24 cellular contexts compared by ENCODE assay signal in the genomic region with DNA sequence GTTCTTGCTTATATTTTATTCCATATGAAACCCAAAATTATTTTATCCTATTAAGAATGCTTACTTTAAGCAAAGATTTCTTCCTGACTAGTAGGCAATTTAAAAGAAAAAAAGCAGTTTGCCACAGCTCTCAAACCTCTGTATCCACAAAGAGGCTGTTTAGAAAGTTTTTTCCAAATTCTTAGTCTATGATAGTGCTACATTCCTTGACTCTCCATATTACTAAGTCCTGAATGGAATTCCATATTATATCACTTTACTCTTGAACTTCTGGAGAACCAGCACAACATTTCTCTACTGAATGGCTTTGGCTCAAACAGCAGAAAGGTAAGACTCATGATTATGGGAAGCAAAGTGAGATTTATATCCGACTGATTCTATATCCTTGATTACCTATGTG. TPM values are rescaled to one million over a fixed set of nuclear protein-coding genes. Genes with fewer than 3 reads are reported as not detected.
"Had no signal": no experiment of that assay in that cellular context is flagged by ENCODE, and none has a peak within 500 bp of the region (broad histone marks: within the 10 kb centered on the region; RNA-seq: fewer than 3 reads in every experiment).

No MANE protein-coding gene starts in this region.

- H3K4me3 Mint-ChIP-seq: activated CD8-positive, alpha-beta T cell treated with anti-CD3 and anti-CD28 coated beads for 36 hours; activated naive CD8-positive, alpha-beta T cell treated with anti-CD3 and anti-CD28 coated beads, Interleukin-2, amount 10 ng/mL, durations not matched to agents 7 days and 5 days; brain; central memory CD8-positive, alpha-beta T cell had no signal

- H3K4me3 ChIP-seq: SK-N-MC had no signal

- H3K4me1 Mint-ChIP-seq: activated naive CD8-positive, alpha-beta T cell treated with anti-CD3 and anti-CD28 coated beads, Interleukin-2, amount 10 ng/mL, durations not matched to agents 7 days and 5 days; brain; central memory CD8-positive, alpha-beta T cell had no signal

- H3K9me3 Mint-ChIP-seq: activated CD8-positive, alpha-beta T cell treated with anti-CD3 and anti-CD28 coated beads for 36 hours; activated naive CD8-positive, alpha-beta T cell treated with anti-CD3 and anti-CD28 coated beads, Interleukin-2, amount 10 ng/mL, durations not matched to agents 7 days and 5 days; central memory CD8-positive, alpha-beta T cell had no signal

- ATAC-seq: activated CD4-positive, CD25-positive, alpha-beta regulatory T cell treated with anti-CD3 and anti-CD28 coated beads, Interleukin-2, amount 50 U/mL, for 24 hours; activated CD8-positive, alpha-beta T cell treated with anti-CD3 and anti-CD28 coated beads for 36 hours; Right ventricle myocardium inferior had no signal

- H3K27me3 Mint-ChIP-seq: activated CD8-positive, alpha-beta T cell treated with anti-CD3 and anti-CD28 coated beads for 36 hours; brain had no signal

- H3K27ac Mint-ChIP-seq: activated CD8-positive, alpha-beta T cell treated with anti-CD3 and anti-CD28 coated beads for 36 hours; activated naive CD8-positive, alpha-beta T cell treated with anti-CD3 and anti-CD28 coated beads, Interleukin-2, amount 10 ng/mL, durations not matched to agents 7 days and 5 days; brain had no signal

- H3K36me3 Mint-ChIP-seq: activated naive CD8-positive, alpha-beta T cell treated with anti-CD3 and anti-CD28 coated beads, Interleukin-2, amount 10 ng/mL, durations not matched to agents 7 days and 5 days; brain had no signal

- DNase-seq: activated CD4-positive, alpha-beta T cell treated with anti-CD3 and anti-CD28 coated beads for 4 hours; activated CD8-positive, alpha-beta memory T cell treated with anti-CD3 and anti-CD28 coated beads, Interleukin-2, amount 50 U/mL, for 48 hours; activated CD8-positive, alpha-beta T cell treated with anti-CD3 and anti-CD28 coated beads for 36 hours; activated naive CD4-positive, alpha-beta T cell treated with anti-CD3 and anti-CD28 coated beads, Interleukin-2, amount 50 U/mL, for 16 hours; activated naive CD8-positive, alpha-beta T cell treated with anti-CD3 and anti-CD28 coated beads, Interleukin-2, amount 10 ng/mL, durations not matched to agents 7 days and 5 days; activated T-cell treated with anti-CD3 and anti-CD28 coated beads, Interleukin-2, amount 50 U/mL, for 1 hour; aorta; MM.1S; NCI-H1105; NCI-H1436; NCI-H1694 treated with DMSO at 0.1 percent for 48 hours; NCI-H2081 treated with DMSO at 0.1 percent for 48 hours; NCI-H2171 treated with DMSO at 0.1 percent for 48 hours; NCI-H510A; NCI-H526 treated with DMSO at 0.1 percent for 48 hours; NCI-H82; T-helper 1 cell had no signal

RNA-seq across cellular contexts. Expression of a gene that starts 8.3 kb away (rescaled TPM):
- total RNA-seq: activated CD8-positive, alpha-beta T cell treated with anti-CD3 and anti-CD28 coated beads for 36 hours; activated naive CD8-positive, alpha-beta T cell treated with anti-CD3 and anti-CD28 coated beads, Interleukin-2, amount 10 ng/mL, durations not matched to agents 7 days and 5 days; OCI-LY7; RPMI7951 had no signal
- polyA plus RNA-seq: aorta had no signal

RNA-seq across cellular contexts. Expression of a gene that starts 51.4 kb away (rescaled TPM):
- total RNA-seq: activated CD8-positive, alpha-beta T cell treated with anti-CD3 and anti-CD28 coated beads for 36 hours; RPMI7951 had no signal
